In genomic region chr2:207283356-207283755, GRCh38 we compare ENCODE assay signal across 9 cellular contexts.
DNase-seq lines count a peak whose midpoint lies in the region; ATAC-seq and TF ChIP-seq lines count a peak whose summit lies in the region.
"Had no signal": no experiment of that assay in that cellular context is flagged by ENCODE, and none has a peak within 500 bp of the region (broad histone marks: within the 10 kb centered on the region; RNA-seq: fewer than 3 reads in every experiment).

No MANE protein-coding gene starts in this region.

- no peaks in the 10 kb centered on the region for H3K4me1 ChIP-seq in mucosa of descending colon (ENCODE audit: low read depth)

- peak overlapping the region; percentile 52 for H3K4me3 Mint-ChIP-seq in activated T-helper 17 cell treated with anti-CD3 and anti-CD28 coated beads, Interleukin-2, amount 50 U/mL, for 72 hours
- H3K4me3 Mint-ChIP-seq: neural crest cell had no signal

- TF ChIP-seq CTCF in mucosa of descending colon (IDR thresholded peaks at IDR 0.05), result no peak

- intact Hi-C loops in mucosa of descending colon (cut with DNase I, micrococcal nuclease), result no loop called here

- in situ Hi-C loops in G401 (cut with HindIII; ENCODE audit: low sequenced_read_pairs), result no loop called here

- peak overlapping the region; percentile 42 for H3K27ac Mint-ChIP-seq in activated T-helper 17 cell treated with anti-CD3 and anti-CD28 coated beads, Interleukin-2, amount 50 U/mL, for 72 hours

- peak; percentile 47 for ATAC-seq in HG03066 (IDR thresholded peaks at IDR 0.05; ENCODE audit: low read depth, unreplicated experiment)
- ATAC-seq in activated T-helper 17 cell treated with anti-CD3 and anti-CD28 coated beads, Interleukin-2, amount 50 U/mL, for 72 hours (replicated peaks), result peak; percentile 15
- ATAC-seq in mucosa of descending colon, result peak; percentile 34
- ATAC-seq in GM19467 (IDR thresholded peaks at IDR 0.05; ENCODE audit: unreplicated experiment), result no peak
- no peak for ATAC-seq in GM21423 (IDR thresholded peaks at IDR 0.05; ENCODE audit: unreplicated experiment)
- no peak for ATAC-seq in HG03175 (IDR thresholded peaks at IDR 0.05; ENCODE audit: unreplicated experiment)

- peaks cover 5% of the 10 kb centered on the region for H3K36me3 Mint-ChIP-seq in activated T-helper 17 cell treated with anti-CD3 and anti-CD28 coated beads, Interleukin-2, amount 50 U/mL, for 72 hours (ENCODE audit: low read depth)

- H3K4me3 ChIP-seq in mucosa of descending colon, result no peak overlapping the region

- no peaks in the 10 kb centered on the region for H3K36me3 ChIP-seq in mucosa of descending colon (ENCODE audit: low read depth)

- H3K4me1 Mint-ChIP-seq in activated T-helper 17 cell treated with anti-CD3 and anti-CD28 coated beads, Interleukin-2, amount 50 U/mL, for 72 hours, result peaks cover 24% of the 10 kb centered on the region

- no peaks in the 10 kb centered on the region for H3K9me3 Mint-ChIP-seq in activated T-helper 17 cell treated with anti-CD3 and anti-CD28 coated beads, Interleukin-2, amount 50 U/mL, for 72 hours
- H3K9me3 Mint-ChIP-seq: neural crest cell had no signal

- H3K9me3 ChIP-seq in mucosa of descending colon, result no peaks in the 10 kb centered on the region

- H3K27me3 Mint-ChIP-seq in activated T-helper 17 cell treated with anti-CD3 and anti-CD28 coated beads, Interleukin-2, amount 50 U/mL, for 72 hours, result no peaks in the 10 kb centered on the region

- DNase-seq in ELR (ENCODE audit: low read depth), result peak; percentile 53
- peak in 1 of 3 donors; percentile 46 for DNase-seq in mucosa of descending colon
- no peak for DNase-seq in G401 (ENCODE audit: low spot score)

Comparison
In these comparisons a context has a peak if more than half of its experiments do, and no peak if none do; other contexts are left out.
1. ATAC-seq: peak in HG03066 (single experiment), activated T-helper 17 cell treated with anti-CD3 and anti-CD28 coated beads, Interleukin-2, amount 50 U/mL, for 72 hours (single experiment) and mucosa of descending colon (single experiment); none in GM19467 (single experiment), GM21423 (single experiment) and HG03175 (single experiment).